ENCODE assay signal across 22 cellular contexts in genomic region chr3:116905805-116906204, GRCh38.
DNase-seq lines count a peak whose midpoint lies in the region; ATAC-seq and TF ChIP-seq lines count a peak whose summit lies in the region.
"Had no signal": no experiment of that assay in that cellular context is flagged by ENCODE, and none has a peak within 500 bp of the region (broad histone marks: within the 10 kb centered on the region; RNA-seq: fewer than 3 reads in every experiment).

No MANE protein-coding gene starts in this region.

- no peak for TF ChIP-seq CTCF in PC-3 (conservative IDR thresholded peaks at IDR 0.05; ENCODE audit: low read depth, low read length)
- no peak for TF ChIP-seq CTCF in endodermal cell (conservative IDR thresholded peaks at IDR 0.05)

- H3K36me3 Mint-ChIP-seq in endodermal cell (ENCODE audit: low read depth) = no peaks in the 10 kb centered on the region

- DNase-seq in ELR (ENCODE audit: low read depth) (peak; percentile 20), PC-3 (peak; percentile 44), endodermal cell (peak; percentile 47), kidney glomerular epithelial cell (lab: John Stamatoyannopoulos, UW) (peak; percentile 74), superior temporal gyrus (ENCODE audit: extremely low spot score) (no peak), NCI-H146 treated with DMSO at 0.1 percent for 48 hours (lab: John Stamatoyannopoulos, UW; ENCODE audit: unreplicated experiment) (no peak)
- DNase-seq: DMS 273 treated with DMSO at 0.1 percent for 48 hours; DND-41; GDM1; HCEC 1CT; NCI-H1105; NCI-H1694; NCI-H2081 treated with DMSO at 0.1 percent for 48 hours; NCI-H446 treated with DMSO at 0.1 percent for 48 hours; NK-92 treated with Interleukin-12 subunit alpha and Interleukin-12 subunit beta, amount 100 ng/mL, for 24 hours; SHP77 had no signal

- H3K4me3 ChIP-seq in PC-3 (ENCODE audit: low read length) (no peak overlapping the region), endodermal cell (ENCODE audit: low read length) (no peak overlapping the region)
- H3K4me3 ChIP-seq: GM23338 had no signal

- no peak overlapping the region for H3K4me3 Mint-ChIP-seq in endodermal cell
- H3K4me3 Mint-ChIP-seq: B cell, GM23338, IgD-negative memory B cell had no signal

- H3K27ac ChIP-seq in PC-3 (ENCODE audit: low read length) (no peak overlapping the region), endodermal cell (ENCODE audit: low read depth, low read length) (no peak overlapping the region)

- H4K20me1 ChIP-seq in PC-3 (ENCODE audit: low read length) = no peaks in the 10 kb centered on the region

- peaks cover 15% of the 10 kb centered on the region for H3K9me3 Mint-ChIP-seq in endodermal cell
- H3K9me3 Mint-ChIP-seq: GM23338, IgD-negative memory B cell had no signal

- H2AFZ ChIP-seq in PC-3 (ENCODE audit: low read length) = no peak overlapping the region
- H2AFZ ChIP-seq: GM23338 had no signal

- no peaks in the 10 kb centered on the region for H3K27me3 Mint-ChIP-seq in endodermal cell (ENCODE audit: insufficient read depth)
- H3K27me3 Mint-ChIP-seq: B cell had no signal

- intact Hi-C loops in PC-3 (cut with micrococcal nuclease) = no loop called here

- H3K79me2 ChIP-seq in PC-3 (ENCODE audit: low read length) = no peaks in the 10 kb centered on the region

- POLR2A ChIA-PET in PC-3 (lab: Charles Lee; ENCODE audit: unreplicated experiment) = no interaction called here

- no peaks in the 10 kb centered on the region for H3K9me2 ChIP-seq in PC-3 (replicated peaks; ENCODE audit: low read length)

- no peaks in the 10 kb centered on the region for H3F3A ChIP-seq in PC-3 (ENCODE audit: low read length, unreplicated experiment)

- ATAC-seq in PC-3 (no peak), HG03432 (IDR thresholded peaks at IDR 0.05; ENCODE audit: unreplicated experiment) (no peak)
- no peak for ATAC-seq in activated CD4-positive, CD25-positive, alpha-beta regulatory T cell treated with anti-CD3 and anti-CD28 coated beads, Interleukin-2, amount 50 U/mL, for 24 hours
- ATAC-seq: GM23338, SK-N-SH treated with all-trans-retinoic acid at 6 μM for 48 hours had no signal

- peaks cover 5% of the 10 kb centered on the region for H3K4me1 Mint-ChIP-seq in endodermal cell
- H3K4me1 Mint-ChIP-seq: B cell, IgD-negative memory B cell had no signal

- H3K27ac Mint-ChIP-seq in endodermal cell = no peak overlapping the region
- H3K27ac Mint-ChIP-seq: B cell, GM23338, IgD-negative memory B cell had no signal

- H3K4me2 ChIP-seq in PC-3 (ENCODE audit: low read length) = no peak overlapping the region
- H3K4me2 ChIP-seq: GM23338 had no signal

- WGBS in endodermal cell (ENCODE audit: insufficient coverage in 1 of 2, insufficient read length in 1 of 2), 2 experiments = 82 to 100% methylated on average over 1 to 2 of the region's 3 CpGs

- CTCF ChIA-PET in PC-3 (lab: Charles Lee) = no interaction called here

- H3K9me3 ChIP-seq in PC-3 (ENCODE audit: low read length) (0 out of 2 replicates have a peak, but pooled peaks cover 5% of the 10 kb centered on the region), endodermal cell (ENCODE audit: control insufficient read depth, low read length) (peaks cover 6% of the 10 kb centered on the region)

- H3K4me1 ChIP-seq in PC-3 (ENCODE audit: insufficient read depth, low read length) (no peaks in the 10 kb centered on the region), endodermal cell (ENCODE audit: control insufficient read depth, insufficient read depth, low read length) (no peaks in the 10 kb centered on the region)

- no TSS peak for BruUV-seq in PC-3 (replicated peaks; lab: Mats Ljungman, UMichigan)

- H3K27me3 ChIP-seq in PC-3 (ENCODE audit: low read length) = no peaks in the 10 kb centered on the region
- H3K27me3 ChIP-seq in endodermal cell (ENCODE audit: control insufficient read depth, insufficient read depth, low read length, poor library complexity, severe bottlenecking) = no peaks in the 10 kb centered on the region

- H3K36me3 ChIP-seq in PC-3 (ENCODE audit: low read depth, low read length) (no peaks in the 10 kb centered on the region), endodermal cell (ENCODE audit: control insufficient read depth, insufficient read depth, low read length) (no peaks in the 10 kb centered on the region)

- H3K9ac ChIP-seq in PC-3 (ENCODE audit: low read length) (no peak overlapping the region), endodermal cell (ENCODE audit: extremely low read depth, low read length, poor library complexity, severe bottlenecking) (no peak overlapping the region)

Comparison
In these comparisons a context has a peak if more than half of its experiments do, and no peak if none do; other contexts are left out.
1. DNase-seq: peak in ELR (single experiment), PC-3 (single experiment), endodermal cell (single experiment) and kidney glomerular epithelial cell (single experiment); none in superior temporal gyrus (single experiment) and NCI-H146 treated with DMSO at 0.1 percent for 48 hours (single experiment).